In genomic region chr2:136117391-136117841, GRCh38 we compare ENCODE assay signal across 8 cellular contexts. TPM values are rescaled to one million over a fixed set of nuclear protein-coding genes. Genes with fewer than 3 reads are reported as not detected.
A peak's percentile ranks its signal among the peaks of the same experiment; 100 is the strongest.
DNase-seq lines count a peak whose midpoint lies in the region; ATAC-seq, FAIRE-seq and TF ChIP-seq lines count a peak whose summit lies in the region.

No MANE protein-coding gene starts in this region.

- 3% methylated on average over 29 of the region's 35 CpGs for WGBS in HepG2 (ENCODE audit: low lambda C conversion rate)

- peak overlapping the region; percentile 95 for H3K27ac Mint-ChIP-seq in T-helper 2 cell treated with Interferon-gamma antibody and Interleukin-4, amounts not matched to agents 5 μg/mL and 100 μg/mL, for 36 hours

- H3K4me1 Mint-ChIP-seq in T-helper 2 cell treated with Interferon-gamma antibody and Interleukin-4, amounts not matched to agents 5 μg/mL and 100 μg/mL, for 36 hours (ENCODE audit: low read depth): peaks cover 39% of the 10 kb centered on the region

- peaks cover 8% of the 10 kb centered on the region; the same call in 1 of the 2 replicates for H3K4me1 ChIP-seq in HepG2 (ENCODE audit: insufficient read depth, low read length)

- DNase-seq in Caki2 (ENCODE audit: low read depth) (peak; percentile 29), HuH-7.5 (ENCODE audit: low spot score) (peak; percentile 37), caudate nucleus (lab: John Stamatoyannopoulos, UW) (peak in 42 of 61 donors; percentile 11 to 78 (median 38)), HepG2 (ENCODE audit: low spot score) (no peak), DMS153 treated with DMSO at 0.1 percent for 48 hours (lab: John Stamatoyannopoulos, UW; ENCODE audit: unreplicated experiment) (no peak)
- DNase-seq in T-helper 2 cell treated with Interferon-gamma antibody and Interleukin-4, amounts not matched to agents 5 μg/mL and 100 μg/mL, for 36 hours (ENCODE audit: low spot score): peak; percentile 30
- DNase-seq in stimulated activated CD4-positive, alpha-beta T cell treated with anti-CD3 and anti-CD28 coated beads, TNF-alpha, amount 100 ng/mL, for 4 hours (ENCODE audit: low read depth in 3 of 3): peak in 2 of 3 experiments; percentile 28 to 34

- no peak for TF ChIP-seq EP300 in HepG2 (IDR thresholded peaks at IDR 0.05; ENCODE audit: low read depth in 2 of 2, low read length in 2 of 2)
- TF ChIP-seq EP300 in HepG2 (CRISPR knock-in tag; IDR thresholded peaks at IDR 0.05; ENCODE audit: borderline replicate concordance): no peak

- peaks cover 29% of the 10 kb centered on the region for H3K27me3 Mint-ChIP-seq in T-helper 2 cell treated with Interferon-gamma antibody and Interleukin-4, amounts not matched to agents 5 μg/mL and 100 μg/mL, for 36 hours (ENCODE audit: low read depth)

- TF ChIP-seq CTCF in HepG2 (CRISPR knock-in tag; IDR thresholded peaks at IDR 0.05): no peak; the same call in 1 of the 2 replicates

- peaks cover 0 to 62% of the 10 kb centered on the region in 2 experiments; a peak in 4 of 5 replicates for H3K27me3 ChIP-seq in HepG2 (ENCODE audit: control insufficient read depth in 1 of 2, insufficient read depth in 2 of 2, low read length in 2 of 2)

- intact Hi-C loops in HepG2 (cut with micrococcal nuclease; ENCODE audit: unreplicated experiment): no loop called here

- H3K36me3 Mint-ChIP-seq in T-helper 2 cell treated with Interferon-gamma antibody and Interleukin-4, amounts not matched to agents 5 μg/mL and 100 μg/mL, for 36 hours (ENCODE audit: low read depth): peaks cover 43% of the 10 kb centered on the region

- CTCF ChIA-PET in HepG2 (lab: Yijun Ruan, JAX; ENCODE audit: low intra/inter-chr PET ratio, low total read pairs): no interaction called here

- peak overlapping the region; percentile 98 for H3K4me3 Mint-ChIP-seq in T-helper 2 cell treated with Interferon-gamma antibody and Interleukin-4, amounts not matched to agents 5 μg/mL and 100 μg/mL, for 36 hours

- no peaks in the 10 kb centered on the region for H3K9me3 ChIP-seq in HepG2 (ENCODE audit: low read length)

- in situ Hi-C loops in Caki2 (cut with HindIII; ENCODE audit: low pct_unique_long_range_greater_than_20kb, low sequenced_read_pairs) (no loop called here), HepG2 (cut with HindIII; ENCODE audit: extremely low pct_ligation_motif_present, low pct_unique_long_range_greater_than_20kb) (no loop called here)

- H2AFZ ChIP-seq in HepG2 (ENCODE audit: low read length): no peak overlapping the region

- H3K27ac ChIP-seq in caudate nucleus (ENCODE audit: low read depth, low read length): no peak overlapping the region
- no peak overlapping the region for H3K27ac ChIP-seq in HepG2 (ENCODE audit: extremely low read length, insufficient read depth, low read length)

- H4K20me1 ChIP-seq in HepG2 (ENCODE audit: insufficient read depth, low read length): no peaks in the 10 kb centered on the region

- TF ChIP-seq RAD21 in HepG2 (CRISPR knock-in tag; IDR thresholded peaks at IDR 0.05): no peak

- no TSS peak for BruUV-seq in HepG2 (replicated peaks; lab: Mats Ljungman, UMichigan)

- peak overlapping the region; percentile 39 to 58 (median 39); a peak in 5 of 6 replicates for H3K4me3 ChIP-seq in HepG2 (replicated peaks in 1 of 3; ENCODE audit: insufficient read depth in 1 of 3, low read depth in 2 of 3, low read length in 3 of 3)

- no peak for FAIRE-seq in HepG2 (lab: Jason Lieb, UNC)

- H3K9ac ChIP-seq in HepG2 (ENCODE audit: insufficient read depth, low read depth, low read length): no peak overlapping the region

- POLR2A ChIA-PET in HepG2 (lab: Yijun Ruan, JAX): no interaction called here

- no peak for TF ChIP-seq POLR2A in HepG2 (IDR thresholded peaks at IDR 0.05; ENCODE audit: insufficient read depth in 1 of 2, low read depth in 2 of 2, low read length in 2 of 2)

- no peaks in the 10 kb centered on the region for H3K79me2 ChIP-seq in HepG2 (ENCODE audit: insufficient read depth, low read length)

- no peaks in the 10 kb centered on the region for H3K36me3 ChIP-seq in HepG2 (replicated peaks in 1 of 2; ENCODE audit: control insufficient read depth in 1 of 2, insufficient read depth in 2 of 2, low read length in 2 of 2)

- peak; percentile 18 for ATAC-seq in GM21367 (IDR thresholded peaks at IDR 0.05; ENCODE audit: unreplicated experiment)
- peak; percentile 68 for ATAC-seq in HepG2

- H3K4me2 ChIP-seq in HepG2 (ENCODE audit: low read depth, low read length): peak overlapping the region; percentile 69

- H3K9me3 Mint-ChIP-seq in T-helper 2 cell treated with Interferon-gamma antibody and Interleukin-4, amounts not matched to agents 5 μg/mL and 100 μg/mL, for 36 hours: no peaks in the 10 kb centered on the region

TF ChIP-seq in HepG2, 621 proteins besides CTCF, POLR2A, EP300 and RAD21 (continues in another document):
- TF ChIP-seq ZNF275 (CRISPR knock-in tag; IDR thresholded peaks at IDR 0.05; ENCODE audit: borderline replicate concordance) (0 out of 2 replicates have a peak, but pooled peaks have one; percentile 29), ZNF225 (CRISPR knock-in tag; IDR thresholded peaks at IDR 0.05) (0 out of 2 replicates have a peak, but pooled peaks have one; percentile 29), ZNF720 (CRISPR knock-in tag; IDR thresholded peaks at IDR 0.05) (no peak), EZH2 (conservative IDR thresholded peaks at IDR 0.05; ENCODE audit: low read depth, low read length) (peak; percentile 83), AFF4 (CRISPR knock-in tag; IDR thresholded peaks at IDR 0.05) (no peak)

RNA-seq across cellular contexts. Expression of gene CXCR4, which starts 0.5 kb away (rescaled TPM):
- total RNA-seq in Caki2 (2014; rRNA removed; shearing (Covaris generic); ENCODE audit: low replicate concordance): not detected in 2 replicates
- 0.29 and 0.55 TPM in 2 replicates for total RNA-seq in HepG2 (2016; rRNA removed; fragmentation: Illumina TruSeq; extraction: Trizol)
- total RNA-seq in HepG2 (2016; cell fraction: cytosol; rRNA removed; fragmentation: Illumina TruSeq; extraction: Trizol; ENCODE audit: low read depth): 0.18 TPM in 1 of 2 replicates, not detected in the other
- 0.13 and 0.50 TPM in 2 replicates for total RNA-seq in HepG2 (2016; cell fraction: insoluble cytoplasmic fraction; rRNA removed; fragmentation: Illumina TruSeq; extraction: Trizol)
- total RNA-seq in HepG2 (2016; cell fraction: membrane; rRNA removed; fragmentation: Illumina TruSeq; extraction: Trizol): 0.31 and 0.43 TPM in 2 replicates
- total RNA-seq in HepG2 (2016; cell fraction: nucleus; rRNA removed; fragmentation: Illumina TruSeq; extraction: Trizol): 0.34 and 0.37 TPM in 2 replicates
- 0.34 and 0.69 TPM in 2 replicates for polyA plus RNA-seq in HepG2 (2011; rRNA removed)
- polyA plus RNA-seq in HepG2 (2011; cell fraction: cytosol; rRNA removed): 0.49 and 0.50 TPM in 2 replicates
- 0.32 and 0.36 TPM in 2 replicates for polyA plus RNA-seq in HepG2 (2011; cell fraction: nucleus; rRNA removed)
- 0.12 and 0.47 TPM in 2 replicates for polyA plus RNA-seq in HepG2 (2012)
- 0.08 TPM in 1 of 2 replicates, not detected in the other for polyA plus RNA-seq in HepG2 (2016; cell fraction: cytosol; fragmentation: Illumina TruSeq; extraction: Trizol; ENCODE audit: low read depth)
- 0.19 and 0.26 TPM in 2 replicates for polyA plus RNA-seq in HepG2 (2016; cell fraction: insoluble cytoplasmic fraction; fragmentation: Illumina TruSeq; extraction: Trizol; ENCODE audit: low read depth)
- not detected in 2 replicates for polyA plus RNA-seq in HepG2 (2016; cell fraction: membrane; fragmentation: Illumina TruSeq; extraction: Trizol; ENCODE audit: low read depth)
- 0.74 and 1.00 TPM in 2 replicates for polyA plus RNA-seq in HepG2 (2016; cell fraction: nucleus; fragmentation: Illumina TruSeq; extraction: Trizol; ENCODE audit: insufficient read depth, low read depth)
- polyA minus RNA-seq in HepG2 (2011; rRNA and poly(A)+ RNA removed; ENCODE audit: low replicate concordance): 1.2 and 180 TPM in 2 replicates
- polyA minus RNA-seq in HepG2 (2011; cell fraction: cytosol; rRNA and poly(A)+ RNA removed): not detected in 2 replicates
- polyA minus RNA-seq in HepG2 (2011; cell fraction: nucleus; rRNA and poly(A)+ RNA removed): 0.39 TPM in 1 of 2 replicates, not detected in the other

Comparison
In these comparisons a context has a peak if more than half of its experiments do, and no peak if none do; other contexts are left out.
1. DNase-seq: peak in Caki2 (single experiment), HuH-7.5 (single experiment), T-helper 2 cell treated with Interferon-gamma antibody and Interleukin-4, amounts not matched to agents 5 μg/mL and 100 μg/mL, for 36 hours (single experiment), caudate nucleus (42 of 61) and stimulated activated CD4-positive, alpha-beta T cell treated with anti-CD3 and anti-CD28 coated beads, TNF-alpha, amount 100 ng/mL, for 4 hours (2 of 3); none in HepG2 (single experiment) and DMS153 treated with DMSO at 0.1 percent for 48 hours (single experiment).